16 cellular contexts compared by ENCODE assay signal in genomic region chr1:62273953-62274352, GRCh38. TPM values are rescaled to one million over a fixed set of nuclear protein-coding genes. Genes with fewer than 3 reads are reported as not detected.
A peak's percentile ranks its signal among the peaks of the same experiment; 100 is the strongest.
DNase-seq lines count a peak whose midpoint lies in the region; ATAC-seq and TF ChIP-seq lines count a peak whose summit lies in the region.
"Had no signal": no experiment of that assay in that cellular context is flagged by ENCODE, and none has a peak within 500 bp of the region (broad histone marks: within the 10 kb centered on the region; RNA-seq: fewer than 3 reads in every experiment).

No MANE protein-coding gene starts in this region.

- peak overlapping the region; percentile 17 for H3K27ac Mint-ChIP-seq in T-helper 2 cell treated with Interferon-gamma antibody and Interleukin-4, amounts not matched to agents 5 μg/mL and 100 μg/mL, for 36 hours
- no peak overlapping the region for H3K27ac Mint-ChIP-seq in natural killer cell treated with Interleukin-12 subunit alpha and Interleukin-12 subunit beta and Interleukin-15 and Interleukin-18, amount 100 ng/mL, for 72 hours
- H3K27ac Mint-ChIP-seq in natural killer cell: no peak overlapping the region
- H3K27ac Mint-ChIP-seq in nephron: peak overlapping the region in 2 of 3 experiments; percentile 43 to 92
- H3K27ac Mint-ChIP-seq: CD14-positive monocyte, HFFc6 had no signal

- no peaks in the 10 kb centered on the region for H3K27me3 Mint-ChIP-seq in T-helper 2 cell treated with Interferon-gamma antibody and Interleukin-4, amounts not matched to agents 5 μg/mL and 100 μg/mL, for 36 hours (ENCODE audit: low read depth)
- H3K27me3 Mint-ChIP-seq in natural killer cell treated with Interleukin-12 subunit alpha and Interleukin-12 subunit beta and Interleukin-15 and Interleukin-18, amount 100 ng/mL, for 72 hours: peaks cover 0 to 3% of the 10 kb centered on the region in 2 donors
- H3K27me3 Mint-ChIP-seq in natural killer cell (ENCODE audit: low read depth in 2 of 2) (no peaks in the 10 kb centered on the region), nephron (ENCODE audit: low read depth) (peaks cover 9% of the 10 kb centered on the region)

- H3K4me3 Mint-ChIP-seq in T-helper 2 cell treated with Interferon-gamma antibody and Interleukin-4, amounts not matched to agents 5 μg/mL and 100 μg/mL, for 36 hours: no peak overlapping the region
- no peak overlapping the region for H3K4me3 Mint-ChIP-seq in natural killer cell treated with Interleukin-12 subunit alpha and Interleukin-12 subunit beta and Interleukin-15 and Interleukin-18, amount 100 ng/mL, for 72 hours
- H3K4me3 Mint-ChIP-seq in natural killer cell: no peak overlapping the region
- no peak overlapping the region for H3K4me3 Mint-ChIP-seq in nephron
- H3K4me3 Mint-ChIP-seq: CD14-positive monocyte, HFFc6 had no signal

- no peaks in the 10 kb centered on the region for H3K36me3 Mint-ChIP-seq in T-helper 2 cell treated with Interferon-gamma antibody and Interleukin-4, amounts not matched to agents 5 μg/mL and 100 μg/mL, for 36 hours (ENCODE audit: low read depth)
- H3K36me3 Mint-ChIP-seq in natural killer cell treated with Interleukin-12 subunit alpha and Interleukin-12 subunit beta and Interleukin-15 and Interleukin-18, amount 100 ng/mL, for 72 hours: no peaks in the 10 kb centered on the region
- H3K36me3 Mint-ChIP-seq in natural killer cell: no peaks in the 10 kb centered on the region
- H3K36me3 Mint-ChIP-seq in nephron (ENCODE audit: low read depth): peaks cover 37% of the 10 kb centered on the region

- DNase-seq in T-helper 2 cell treated with Interferon-gamma antibody and Interleukin-4, amounts not matched to agents 5 μg/mL and 100 μg/mL, for 36 hours (ENCODE audit: low spot score): no peak
- DNase-seq in T-helper 2 cell (no peak), natural killer cell (no peak)
- DNase-seq in natural killer cell treated with Interleukin-12 subunit alpha and Interleukin-12 subunit beta and Interleukin-15 and Interleukin-18, amount 100 ng/mL, for 72 hours (ENCODE audit: low spot score): peak; percentile 53
- DNase-seq: Calu3, DMS79, HCEC 1CT, HFFc6 had no signal

- intact Hi-C loops in natural killer cell (cut with micrococcal nuclease): no loop called here

- H3K4me1 Mint-ChIP-seq in T-helper 2 cell treated with Interferon-gamma antibody and Interleukin-4, amounts not matched to agents 5 μg/mL and 100 μg/mL, for 36 hours (ENCODE audit: low read depth): peaks cover 18% of the 10 kb centered on the region
- H3K4me1 Mint-ChIP-seq in natural killer cell treated with Interleukin-12 subunit alpha and Interleukin-12 subunit beta and Interleukin-15 and Interleukin-18, amount 100 ng/mL, for 72 hours (ENCODE audit: low read depth in 2 of 2): peaks cover 11 to 18% of the 10 kb centered on the region in 2 donors
- H3K4me1 Mint-ChIP-seq in natural killer cell (peaks cover 16 to 21% of the 10 kb centered on the region in 2 donors), nephron (peaks cover 64% of the 10 kb centered on the region)

- ATAC-seq in natural killer cell treated with Interleukin-12 subunit alpha and Interleukin-12 subunit beta and Interleukin-15 and Interleukin-18, amount 100 ng/mL, for 72 hours: no peak
- ATAC-seq in natural killer cell: no peak
- no peak for ATAC-seq in GM19395 (IDR thresholded peaks at IDR 0.05; ENCODE audit: unreplicated experiment)
- no peak for ATAC-seq in GM18867 (IDR thresholded peaks at IDR 0.05; ENCODE audit: unreplicated experiment)
- ATAC-seq in HG03097 (IDR thresholded peaks at IDR 0.05; ENCODE audit: low FRiP score, unreplicated experiment): no peak
- ATAC-seq: K562 had no signal

- TF ChIP-seq CTCF in natural killer cell (IDR thresholded peaks at IDR 0.05): no peak
- no peak for TF ChIP-seq CTCF in nephron (IDR thresholded peaks at IDR 0.05; ENCODE audit: unreplicated experiment in 3 of 3)

- no peaks in the 10 kb centered on the region for H3K9me3 Mint-ChIP-seq in T-helper 2 cell treated with Interferon-gamma antibody and Interleukin-4, amounts not matched to agents 5 μg/mL and 100 μg/mL, for 36 hours
- peaks cover 2% of the 10 kb centered on the region for H3K9me3 Mint-ChIP-seq in natural killer cell treated with Interleukin-12 subunit alpha and Interleukin-12 subunit beta and Interleukin-15 and Interleukin-18, amount 100 ng/mL, for 72 hours
- H3K9me3 Mint-ChIP-seq in natural killer cell (no peaks in the 10 kb centered on the region), nephron (peaks cover 5% of the 10 kb centered on the region)

RNA-seq across cellular contexts. Expression of gene KANK4, which starts 45.3 kb away (rescaled TPM):
- not detected for total RNA-seq in natural killer cell treated with Interleukin-12 subunit alpha and Interleukin-12 subunit beta and Interleukin-15 and Interleukin-18, amount 100 ng/mL, for 72 hours
- total RNA-seq in natural killer cell: not detected
- total RNA-seq: Calu3, G401, H4, HFFc6, K562 had no signal

Comparison
In these comparisons a context has a peak if more than half of its experiments do, and no peak if none do; other contexts are left out.
1. H3K27ac Mint-ChIP-seq: peak in T-helper 2 cell treated with Interferon-gamma antibody and Interleukin-4, amounts not matched to agents 5 μg/mL and 100 μg/mL, for 36 hours (single experiment) and nephron (2 of 3); none in natural killer cell treated with Interleukin-12 subunit alpha and Interleukin-12 subunit beta and Interleukin-15 and Interleukin-18, amount 100 ng/mL, for 72 hours (0 of 2) and natural killer cell (0 of 2).